In genomic region chr15:95259513-95259912, GRCh38 we compare ENCODE assay signal across 8 cellular contexts.
DNase-seq lines count a peak whose midpoint lies in the region; ATAC-seq, FAIRE-seq and TF ChIP-seq lines count a peak whose summit lies in the region.

No MANE protein-coding gene starts in this region.

- TF ChIP-seq POLR2A in A549 (IDR thresholded peaks at IDR 0.05; ENCODE audit: low read length) (no peak), suprapubic skin (IDR thresholded peaks at IDR 0.05) (no peak)

- H3K27ac ChIP-seq in A549 (no peak overlapping the region), suprapubic skin (no peak overlapping the region)

- no peaks in the 10 kb centered on the region; the same call in 2 of the 3 replicates for H3K4me1 ChIP-seq in A549
- peaks cover 2% of the 10 kb centered on the region for H3K4me1 ChIP-seq in NT2/D1 (ENCODE audit: insufficient read depth, insufficient read length)
- H3K4me1 ChIP-seq in suprapubic skin = peaks cover 9% of the 10 kb centered on the region

- H3K9me3 ChIP-seq in A549 (no peaks in the 10 kb centered on the region), NT2/D1 (ENCODE audit: insufficient read depth, low read length) (no peaks in the 10 kb centered on the region), suprapubic skin (no peaks in the 10 kb centered on the region)

- H3K36me3 Mint-ChIP-seq in neural crest cell (ENCODE audit: low read depth) = no peaks in the 10 kb centered on the region

- 8% methylated on average over 6 of the region's 6 CpGs for WGBS in A549 (ENCODE audit: missing lambda C conversion rate)
- WGBS in suprapubic skin = 8% methylated on average over 6 of the region's 6 CpGs

- H3K4me1 Mint-ChIP-seq in neural crest cell = peaks cover 49% of the 10 kb centered on the region

- no peaks in the 10 kb centered on the region for H3K27me3 Mint-ChIP-seq in neural crest cell (ENCODE audit: low read depth)

- DNase-seq in A549 (ENCODE audit: low read depth in 1 of 2, low spot score in 1 of 2) (peak; percentile 43 to 81), HK-2 (ENCODE audit: unreplicated experiment) (peak; percentile 36), NT2/D1 (ENCODE audit: low read depth, low spot score) (peak; percentile 74), activated T-cell treated with anti-CD3 and anti-CD28 coated beads for 48 hours (ENCODE audit: low read depth) (peak; percentile 18), fibroblast of mammary gland (ENCODE audit: low read depth) (peak; percentile 81), neural crest cell (ENCODE audit: low read depth, low spot score) (peak; percentile 64), suprapubic skin (ENCODE audit: low spot score in 2 of 2) (peak; percentile 73 to 81)

- H3K27me3 ChIP-seq in NT2/D1 (ENCODE audit: insufficient read depth, insufficient read length) (no peaks in the 10 kb centered on the region), suprapubic skin (no peaks in the 10 kb centered on the region)

- POLR2A ChIA-PET in A549 (lab: Yijun Ruan, JAX) = interaction anchor here (0.7 to 1.0 kb wide), 2 partner anchors 1082 to 1086 kb away, joined by 3 to 4 read pairs; no protein-coding TSS in a partner anchor

- H3K4me3 Mint-ChIP-seq in neural crest cell = no peak overlapping the region

- H3K4me3 ChIP-seq in A549 (no peak overlapping the region), NT2/D1 (ENCODE audit: insufficient read length, low read depth) (no peak overlapping the region), fibroblast of mammary gland (ENCODE audit: control insufficient read depth, low read depth, low read length) (no peak overlapping the region), suprapubic skin (no peak overlapping the region)

- CTCF ChIA-PET in A549 (lab: Yijun Ruan, JAX) = interaction anchor here (0.6 to 3.7 kb wide), 44 partner anchors 8 to 1987 kb away, joined by 3 to 38 read pairs (median 4); no protein-coding TSS in a partner anchor

- no peak for TF ChIP-seq EP300 in A549 (IDR thresholded peaks at IDR 0.05)
- peak; percentile 8 for TF ChIP-seq EP300 in suprapubic skin (IDR thresholded peaks at IDR 0.05)

- H3K4me2 ChIP-seq in A549 = peak overlapping the region; percentile 47; the same call in 2 of the 3 replicates

- peak; percentile 95 to 96 for TF ChIP-seq RAD21 in A549 (conservative IDR thresholded peaks at IDR 0.05 in 1 of 2, IDR thresholded peaks at IDR 0.05 in 1 of 2)

- ATAC-seq in A549 = peak; percentile 93 to 98
- ATAC-seq in GM18502 (IDR thresholded peaks at IDR 0.05; ENCODE audit: poor library complexity, unreplicated experiment) = peak; percentile 83

- H3K9me3 Mint-ChIP-seq in neural crest cell = no peaks in the 10 kb centered on the region

- peak; percentile 83 for FAIRE-seq in A549 (lab: Jason Lieb, UNC)

- H3K36me3 ChIP-seq in NT2/D1 (ENCODE audit: insufficient read depth, insufficient read length, low read length) = no peaks in the 10 kb centered on the region
- H3K36me3 ChIP-seq in suprapubic skin = no peaks in the 10 kb centered on the region

- H3K9ac ChIP-seq in NT2/D1 (ENCODE audit: insufficient read length, low read depth) = no peak overlapping the region

- TF ChIP-seq CTCF in A549 (IDR thresholded peaks at IDR 0.05) (peak; percentile 91), fibroblast of mammary gland (conservative IDR thresholded peaks at IDR 0.05; ENCODE audit: control insufficient read depth, insufficient read depth, low read depth, low read length) (peak; percentile 85), neural crest cell (conservative IDR thresholded peaks at IDR 0.05) (peak; percentile 86), suprapubic skin (IDR thresholded peaks at IDR 0.05) (peak; percentile 63 to 66)

- peak overlapping the region; percentile 1 for H3K27ac Mint-ChIP-seq in neural crest cell (ENCODE audit: unreplicated experiment)

TF ChIP-seq in A549, 52 proteins besides CTCF, POLR2A, EP300 and RAD21:
- no peak for TF ChIP-seq NPAS2 (CRISPR knock-in tag; IDR thresholded peaks at IDR 0.05; ENCODE audit: borderline replicate concordance)
- TF ChIP-seq RARB (CRISPR knock-in tag; IDR thresholded peaks at IDR 0.05) = no peak
- TF ChIP-seq GATA3 (IDR thresholded peaks at IDR 0.05; ENCODE audit: borderline replicate concordance) = peak; percentile 59; the same call in 1 of the 2 replicates
- TF ChIP-seq CEBPB (IDR thresholded peaks at IDR 0.05) = no peak
- TF ChIP-seq SMC3 (IDR thresholded peaks at IDR 0.05) = peak; percentile 96
- TF ChIP-seq HOXB13 (CRISPR knock-in tag; IDR thresholded peaks at IDR 0.05; ENCODE audit: low read depth) = no peak
- no peak for TF ChIP-seq FOSB (CRISPR knock-in tag; IDR thresholded peaks at IDR 0.05)
- TF ChIP-seq ZSCAN20 (CRISPR knock-in tag; IDR thresholded peaks at IDR 0.05) = no peak
- TF ChIP-seq, protein P1, sequence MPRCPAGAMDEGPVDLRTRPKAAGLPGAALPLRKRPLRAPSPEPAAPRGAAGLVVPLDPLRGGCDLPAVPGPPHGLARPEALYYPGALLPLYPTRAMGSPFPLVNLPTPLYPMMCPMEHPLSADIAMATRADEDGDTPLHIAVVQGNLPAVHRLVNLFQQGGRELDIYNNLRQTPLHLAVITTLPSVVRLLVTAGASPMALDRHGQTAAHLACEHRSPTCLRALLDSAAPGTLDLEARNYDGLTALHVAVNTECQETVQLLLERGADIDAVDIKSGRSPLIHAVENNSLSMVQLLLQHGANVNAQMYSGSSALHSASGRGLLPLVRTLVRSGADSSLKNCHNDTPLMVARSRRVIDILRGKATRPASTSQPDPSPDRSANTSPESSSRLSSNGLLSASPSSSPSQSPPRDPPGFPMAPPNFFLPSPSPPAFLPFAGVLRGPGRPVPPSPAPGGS (IDR thresholded peaks at IDR 0.05) = no peak

Comparison
In these comparisons a context has a peak if more than half of its experiments do, and no peak if none do; other contexts are left out.
1. DNase-seq: peak in every context shown above with its lines; median percentile 81 in fibroblast of mammary gland; 77 in suprapubic skin; 74 in NT2/D1; 64 in neural crest cell; 62 in A549; 36 in HK-2; 18 in activated T-cell treated with anti-CD3 and anti-CD28 coated beads for 48 hours.